ENCODE assay signal across 1 cellular context in the genomic region with DNA sequence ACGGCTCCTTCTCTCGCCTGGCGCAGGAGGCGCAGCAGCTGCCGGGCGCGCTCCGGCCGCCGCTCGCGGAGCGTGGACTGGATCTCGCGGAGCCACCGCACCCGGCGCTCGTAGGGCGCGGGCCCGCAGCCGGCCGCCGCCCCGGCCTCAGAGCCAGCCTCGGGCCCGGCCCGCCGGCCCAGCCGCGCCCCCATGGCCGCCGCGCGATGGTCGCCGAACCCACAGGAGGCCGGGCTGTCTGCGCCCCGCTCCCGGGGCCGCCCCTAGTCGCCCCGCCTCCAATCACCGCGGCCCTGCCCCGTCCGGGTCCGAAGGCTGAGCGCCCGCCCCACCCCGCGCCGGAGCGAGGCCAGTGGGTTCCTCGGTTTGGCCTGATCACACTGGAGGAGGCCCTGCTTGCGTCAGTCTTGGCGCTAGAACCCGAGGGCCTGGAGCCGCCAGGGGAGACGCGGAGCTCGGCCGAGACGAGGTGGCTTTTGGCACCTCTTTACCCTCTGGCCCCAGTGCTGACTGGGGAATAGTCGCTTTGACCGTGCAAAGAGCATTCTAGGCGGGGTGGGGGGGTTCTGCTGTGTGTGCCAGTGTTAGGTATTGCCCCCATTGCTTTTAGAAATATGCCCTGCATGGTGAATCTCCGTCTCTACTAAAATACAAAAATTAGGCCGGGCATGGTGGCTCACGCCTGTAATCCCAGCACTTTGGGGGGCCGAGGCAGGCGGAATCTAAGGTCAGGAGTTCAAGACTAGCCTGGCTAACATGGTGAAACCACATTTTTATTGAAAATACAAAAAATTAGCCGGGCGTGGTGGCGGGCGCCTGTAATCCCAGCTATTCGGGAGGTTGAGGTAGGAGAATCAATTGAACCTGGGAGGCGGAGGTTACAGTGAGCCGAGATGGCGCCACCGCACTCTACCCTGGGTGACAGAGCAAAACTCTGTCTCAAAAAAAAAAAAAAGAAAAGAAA.
TF ChIP-seq lines count a peak whose summit lies in the region.

A gene with protein sequence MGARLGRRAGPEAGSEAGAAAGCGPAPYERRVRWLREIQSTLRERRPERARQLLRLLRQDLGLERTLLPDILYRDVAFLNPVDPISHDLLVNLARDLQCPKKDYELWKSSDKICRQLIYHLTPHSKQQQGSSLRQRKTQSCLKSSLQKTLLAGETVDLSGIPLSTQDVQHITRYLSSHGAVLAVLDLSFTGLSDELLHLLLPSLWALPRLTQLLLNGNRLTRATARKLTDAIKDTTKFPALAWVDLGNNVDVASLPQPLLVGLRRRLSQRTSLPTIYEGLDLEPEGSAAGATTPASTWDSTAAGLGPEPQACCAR (minus strand): TSS at position 228 of the 964 bp plus-strand sequence. CDS start 34 bp downstream, at position 194.

TF ChIP-seq in HepG2, 621 proteins besides CTCF, POLR2A, EP300 and RAD21 (continued from another document and continues in another):
- TF ChIP-seq, protein P1, sequence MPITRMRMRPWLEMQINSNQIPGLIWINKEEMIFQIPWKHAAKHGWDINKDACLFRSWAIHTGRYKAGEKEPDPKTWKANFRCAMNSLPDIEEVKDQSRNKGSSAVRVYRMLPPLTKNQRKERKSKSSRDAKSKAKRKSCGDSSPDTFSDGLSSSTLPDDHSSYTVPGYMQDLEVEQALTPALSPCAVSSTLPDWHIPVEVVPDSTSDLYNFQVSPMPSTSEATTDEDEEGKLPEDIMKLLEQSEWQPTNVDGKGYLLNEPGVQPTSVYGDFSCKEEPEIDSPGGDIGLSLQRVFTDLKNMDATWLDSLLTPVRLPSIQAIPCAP (CRISPR knock-in tag; IDR thresholded peaks at IDR 0.05; ENCODE audit: low read depth) = peak; percentile 82; the same call in 1 of the 2 replicates
- TF ChIP-seq ZNF605 (CRISPR knock-in tag; IDR thresholded peaks at IDR 0.05) (no peak), NFYC (CRISPR knock-in tag; IDR thresholded peaks at IDR 0.05) (peak; percentile 37; the same call in 1 of the 2 replicates), MIER2 (CRISPR knock-in tag; IDR thresholded peaks at IDR 0.05) (no peak), KDM6A (CRISPR knock-in tag; IDR thresholded peaks at IDR 0.05; ENCODE audit: low read depth) (peak; percentile 35; the same call in 1 of the 2 replicates), KLF12 (CRISPR knock-in tag; IDR thresholded peaks at IDR 0.05; ENCODE audit: borderline replicate concordance) (peak; percentile 50; the same call in 1 of the 2 replicates), ATAD3A (CRISPR knock-in tag; IDR thresholded peaks at IDR 0.05) (no peak), ZNF672 (CRISPR knock-in tag; IDR thresholded peaks at IDR 0.05) (no peak), ZNF678 (CRISPR knock-in tag; IDR thresholded peaks at IDR 0.05) (no peak), SOX6 (IDR thresholded peaks at IDR 0.05) (no peak), SOX6 (CRISPR knock-in tag; IDR thresholded peaks at IDR 0.05) (peak; percentile 35), SMAD3 (CRISPR knock-in tag; IDR thresholded peaks at IDR 0.05) (peak; percentile 29; the same call in 1 of the 2 replicates), NKX3-1 (CRISPR knock-in tag; IDR thresholded peaks at IDR 0.05) (0 out of 2 replicates have a peak, but pooled peaks have one; percentile 22), ZMYM4 (CRISPR knock-in tag; IDR thresholded peaks at IDR 0.05) (peak; percentile 47; the same call in 1 of the 2 replicates), PHF20 (CRISPR knock-in tag; IDR thresholded peaks at IDR 0.05) (0 out of 2 replicates have a peak, but pooled peaks have one; percentile 20), NFIB (CRISPR knock-in tag; IDR thresholded peaks at IDR 0.05; ENCODE audit: borderline replicate concordance) (no peak), ZNF260 (CRISPR knock-in tag; IDR thresholded peaks at IDR 0.05; ENCODE audit: borderline replicate concordance, low read depth) (no peak), ZNF577 (CRISPR knock-in tag; IDR thresholded peaks at IDR 0.05; ENCODE audit: borderline replicate concordance, low read depth) (no peak), FOXK1 (CRISPR knock-in tag; IDR thresholded peaks at IDR 0.05; ENCODE audit: borderline replicate concordance, low read depth) (no peak), CBX1 (IDR thresholded peaks at IDR 0.05; ENCODE audit: low read depth) (no peak)
- TF ChIP-seq, protein P2, sequence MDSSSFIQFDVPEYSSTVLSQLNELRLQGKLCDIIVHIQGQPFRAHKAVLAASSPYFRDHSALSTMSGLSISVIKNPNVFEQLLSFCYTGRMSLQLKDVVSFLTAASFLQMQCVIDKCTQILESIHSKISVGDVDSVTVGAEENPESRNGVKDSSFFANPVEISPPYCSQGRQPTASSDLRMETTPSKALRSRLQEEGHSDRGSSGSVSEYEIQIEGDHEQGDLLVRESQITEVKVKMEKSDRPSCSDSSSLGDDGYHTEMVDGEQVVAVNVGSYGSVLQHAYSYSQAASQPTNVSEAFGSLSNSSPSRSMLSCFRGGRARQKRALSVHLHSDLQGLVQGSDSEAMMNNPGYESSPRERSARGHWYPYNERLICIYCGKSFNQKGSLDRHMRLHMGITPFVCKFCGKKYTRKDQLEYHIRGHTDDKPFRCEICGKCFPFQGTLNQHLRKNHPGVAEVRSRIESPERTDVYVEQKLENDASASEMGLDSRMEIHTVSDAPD (CRISPR knock-in tag; IDR thresholded peaks at IDR 0.05) = peak; percentile 87
- TF ChIP-seq, protein P3, sequence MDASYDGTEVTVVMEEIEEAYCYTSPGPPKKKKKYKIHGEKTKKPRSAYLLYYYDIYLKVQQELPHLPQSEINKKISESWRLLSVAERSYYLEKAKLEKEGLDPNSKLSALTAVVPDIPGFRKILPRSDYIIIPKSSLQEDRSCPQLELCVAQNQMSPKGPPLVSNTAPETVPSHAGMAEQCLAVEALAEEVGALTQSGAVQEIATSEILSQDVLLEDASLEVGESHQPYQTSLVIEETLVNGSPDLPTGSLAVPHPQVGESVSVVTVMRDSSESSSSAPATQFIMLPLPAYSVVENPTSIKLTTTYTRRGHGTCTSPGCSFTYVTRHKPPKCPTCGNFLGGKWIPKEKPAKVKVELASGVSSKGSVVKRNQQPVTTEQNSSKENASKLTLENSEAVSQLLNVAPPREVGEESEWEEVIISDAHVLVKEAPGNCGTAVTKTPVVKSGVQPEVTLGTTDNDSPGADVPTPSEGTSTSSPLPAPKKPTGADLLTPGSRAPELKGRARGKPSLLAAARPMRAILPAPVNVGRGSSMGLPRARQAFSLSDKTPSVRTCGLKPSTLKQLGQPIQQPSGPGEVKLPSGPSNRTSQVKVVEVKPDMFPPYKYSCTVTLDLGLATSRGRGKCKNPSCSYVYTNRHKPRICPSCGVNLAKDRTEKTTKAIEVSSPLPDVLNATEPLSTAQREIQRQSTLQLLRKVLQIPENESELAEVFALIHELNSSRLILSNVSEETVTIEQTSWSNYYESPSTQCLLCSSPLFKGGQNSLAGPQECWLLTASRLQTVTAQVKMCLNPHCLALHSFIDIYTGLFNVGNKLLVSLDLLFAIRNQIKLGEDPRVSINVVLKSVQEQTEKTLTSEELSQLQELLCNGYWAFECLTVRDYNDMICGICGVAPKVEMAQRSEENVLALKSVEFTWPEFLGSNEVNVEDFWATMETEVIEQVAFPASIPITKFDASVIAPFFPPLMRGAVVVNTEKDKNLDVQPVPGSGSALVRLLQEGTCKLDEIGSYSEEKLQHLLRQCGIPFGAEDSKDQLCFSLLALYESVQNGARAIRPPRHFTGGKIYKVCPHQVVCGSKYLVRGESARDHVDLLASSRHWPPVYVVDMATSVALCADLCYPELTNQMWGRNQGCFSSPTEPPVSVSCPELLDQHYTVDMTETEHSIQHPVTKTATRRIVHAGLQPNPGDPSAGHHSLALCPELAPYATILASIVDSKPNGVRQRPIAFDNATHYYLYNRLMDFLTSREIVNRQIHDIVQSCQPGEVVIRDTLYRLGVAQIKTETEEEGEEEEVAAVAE (CRISPR knock-in tag; IDR thresholded peaks at IDR 0.05; ENCODE audit: borderline replicate concordance) = no peak
- TF ChIP-seq, protein P4, sequence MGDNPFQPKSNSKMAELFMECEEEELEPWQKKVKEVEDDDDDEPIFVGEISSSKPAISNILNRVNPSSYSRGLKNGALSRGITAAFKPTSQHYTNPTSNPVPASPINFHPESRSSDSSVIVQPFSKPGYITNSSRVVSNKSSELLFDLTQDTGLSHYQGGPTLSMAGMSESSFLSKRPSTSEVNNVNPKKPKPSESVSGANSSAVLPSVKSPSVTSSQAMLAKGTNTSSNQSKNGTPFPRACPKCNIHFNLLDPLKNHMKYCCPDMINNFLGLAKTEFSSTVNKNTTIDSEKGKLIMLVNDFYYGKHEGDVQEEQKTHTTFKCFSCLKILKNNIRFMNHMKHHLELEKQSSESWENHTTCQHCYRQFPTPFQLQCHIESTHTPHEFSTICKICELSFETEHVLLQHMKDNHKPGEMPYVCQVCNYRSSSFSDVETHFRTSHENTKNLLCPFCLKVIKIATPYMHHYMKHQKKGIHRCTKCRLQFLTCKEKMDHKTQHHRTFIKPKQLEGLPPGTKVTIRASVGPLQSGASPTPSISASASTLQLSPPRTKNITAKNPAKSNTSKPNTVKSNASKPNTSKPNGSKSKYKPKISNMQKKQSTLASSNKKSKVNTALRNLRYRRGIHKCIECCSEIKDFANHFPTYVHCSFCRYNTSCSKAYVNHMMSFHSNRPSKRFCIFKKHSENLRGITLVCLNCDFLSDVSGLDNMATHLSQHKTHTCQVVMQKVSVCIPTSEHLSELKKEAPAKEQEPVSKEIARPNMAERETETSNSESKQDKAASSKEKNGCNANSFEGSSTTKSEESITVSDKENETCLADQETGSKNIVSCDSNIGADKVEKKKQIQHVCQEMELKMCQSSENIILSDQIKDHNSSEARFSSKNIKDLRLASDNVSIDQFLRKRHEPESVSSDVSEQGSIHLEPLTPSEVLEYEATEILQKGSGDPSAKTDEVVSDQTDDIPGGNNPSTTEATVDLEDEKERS (CRISPR knock-in tag; IDR thresholded peaks at IDR 0.05) = 0 out of 2 replicates have a peak, but pooled peaks have one; percentile 20
- TF ChIP-seq, protein P5, sequence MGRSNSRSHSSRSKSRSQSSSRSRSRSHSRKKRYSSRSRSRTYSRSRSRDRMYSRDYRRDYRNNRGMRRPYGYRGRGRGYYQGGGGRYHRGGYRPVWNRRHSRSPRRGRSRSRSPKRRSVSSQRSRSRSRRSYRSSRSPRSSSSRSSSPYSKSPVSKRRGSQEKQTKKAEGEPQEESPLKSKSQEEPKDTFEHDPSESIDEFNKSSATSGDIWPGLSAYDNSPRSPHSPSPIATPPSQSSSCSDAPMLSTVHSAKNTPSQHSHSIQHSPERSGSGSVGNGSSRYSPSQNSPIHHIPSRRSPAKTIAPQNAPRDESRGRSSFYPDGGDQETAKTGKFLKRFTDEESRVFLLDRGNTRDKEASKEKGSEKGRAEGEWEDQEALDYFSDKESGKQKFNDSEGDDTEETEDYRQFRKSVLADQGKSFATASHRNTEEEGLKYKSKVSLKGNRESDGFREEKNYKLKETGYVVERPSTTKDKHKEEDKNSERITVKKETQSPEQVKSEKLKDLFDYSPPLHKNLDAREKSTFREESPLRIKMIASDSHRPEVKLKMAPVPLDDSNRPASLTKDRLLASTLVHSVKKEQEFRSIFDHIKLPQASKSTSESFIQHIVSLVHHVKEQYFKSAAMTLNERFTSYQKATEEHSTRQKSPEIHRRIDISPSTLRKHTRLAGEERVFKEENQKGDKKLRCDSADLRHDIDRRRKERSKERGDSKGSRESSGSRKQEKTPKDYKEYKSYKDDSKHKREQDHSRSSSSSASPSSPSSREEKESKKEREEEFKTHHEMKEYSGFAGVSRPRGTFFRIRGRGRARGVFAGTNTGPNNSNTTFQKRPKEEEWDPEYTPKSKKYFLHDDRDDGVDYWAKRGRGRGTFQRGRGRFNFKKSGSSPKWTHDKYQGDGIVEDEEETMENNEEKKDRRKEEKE (IDR thresholded peaks at IDR 0.05) = no peak
- TF ChIP-seq, protein P6, sequence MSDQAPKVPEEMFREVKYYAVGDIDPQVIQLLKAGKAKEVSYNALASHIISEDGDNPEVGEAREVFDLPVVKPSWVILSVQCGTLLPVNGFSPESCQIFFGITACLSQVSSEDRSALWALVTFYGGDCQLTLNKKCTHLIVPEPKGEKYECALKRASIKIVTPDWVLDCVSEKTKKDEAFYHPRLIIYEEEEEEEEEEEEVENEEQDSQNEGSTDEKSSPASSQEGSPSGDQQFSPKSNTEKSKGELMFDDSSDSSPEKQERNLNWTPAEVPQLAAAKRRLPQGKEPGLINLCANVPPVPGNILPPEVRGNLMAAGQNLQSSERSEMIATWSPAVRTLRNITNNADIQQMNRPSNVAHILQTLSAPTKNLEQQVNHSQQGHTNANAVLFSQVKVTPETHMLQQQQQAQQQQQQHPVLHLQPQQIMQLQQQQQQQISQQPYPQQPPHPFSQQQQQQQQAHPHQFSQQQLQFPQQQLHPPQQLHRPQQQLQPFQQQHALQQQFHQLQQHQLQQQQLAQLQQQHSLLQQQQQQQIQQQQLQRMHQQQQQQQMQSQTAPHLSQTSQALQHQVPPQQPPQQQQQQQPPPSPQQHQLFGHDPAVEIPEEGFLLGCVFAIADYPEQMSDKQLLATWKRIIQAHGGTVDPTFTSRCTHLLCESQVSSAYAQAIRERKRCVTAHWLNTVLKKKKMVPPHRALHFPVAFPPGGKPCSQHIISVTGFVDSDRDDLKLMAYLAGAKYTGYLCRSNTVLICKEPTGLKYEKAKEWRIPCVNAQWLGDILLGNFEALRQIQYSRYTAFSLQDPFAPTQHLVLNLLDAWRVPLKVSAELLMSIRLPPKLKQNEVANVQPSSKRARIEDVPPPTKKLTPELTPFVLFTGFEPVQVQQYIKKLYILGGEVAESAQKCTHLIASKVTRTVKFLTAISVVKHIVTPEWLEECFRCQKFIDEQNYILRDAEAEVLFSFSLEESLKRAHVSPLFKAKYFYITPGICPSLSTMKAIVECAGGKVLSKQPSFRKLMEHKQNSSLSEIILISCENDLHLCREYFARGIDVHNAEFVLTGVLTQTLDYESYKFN (CRISPR knock-in tag; conservative IDR thresholded peaks at IDR 0.05) = peak; percentile 81
- TF ChIP-seq, protein P7, sequence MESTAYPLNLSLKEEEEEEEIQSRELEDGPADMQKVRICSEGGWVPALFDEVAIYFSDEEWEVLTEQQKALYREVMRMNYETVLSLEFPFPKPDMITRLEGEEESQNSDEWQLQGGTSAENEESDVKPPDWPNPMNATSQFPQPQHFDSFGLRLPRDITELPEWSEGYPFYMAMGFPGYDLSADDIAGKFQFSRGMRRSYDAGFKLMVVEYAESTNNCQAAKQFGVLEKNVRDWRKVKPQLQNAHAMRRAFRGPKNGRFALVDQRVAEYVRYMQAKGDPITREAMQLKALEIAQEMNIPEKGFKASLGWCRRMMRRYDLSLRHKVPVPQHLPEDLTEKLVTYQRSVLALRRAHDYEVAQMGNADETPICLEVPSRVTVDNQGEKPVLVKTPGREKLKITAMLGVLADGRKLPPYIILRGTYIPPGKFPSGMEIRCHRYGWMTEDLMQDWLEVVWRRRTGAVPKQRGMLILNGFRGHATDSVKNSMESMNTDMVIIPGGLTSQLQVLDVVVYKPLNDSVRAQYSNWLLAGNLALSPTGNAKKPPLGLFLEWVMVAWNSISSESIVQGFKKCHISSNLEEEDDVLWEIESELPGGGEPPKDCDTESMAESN (CRISPR knock-in tag; conservative IDR thresholded peaks at IDR 0.05) = peak; percentile 55; the same call in 1 of the 2 replicates
- TF ChIP-seq, protein P8, sequence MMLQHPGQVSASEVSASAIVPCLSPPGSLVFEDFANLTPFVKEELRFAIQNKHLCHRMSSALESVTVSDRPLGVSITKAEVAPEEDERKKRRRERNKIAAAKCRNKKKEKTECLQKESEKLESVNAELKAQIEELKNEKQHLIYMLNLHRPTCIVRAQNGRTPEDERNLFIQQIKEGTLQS (CRISPR knock-in tag; IDR thresholded peaks at IDR 0.05) = peak; percentile 65; the same call in 1 of the 2 replicates
- TF ChIP-seq, protein P9, sequence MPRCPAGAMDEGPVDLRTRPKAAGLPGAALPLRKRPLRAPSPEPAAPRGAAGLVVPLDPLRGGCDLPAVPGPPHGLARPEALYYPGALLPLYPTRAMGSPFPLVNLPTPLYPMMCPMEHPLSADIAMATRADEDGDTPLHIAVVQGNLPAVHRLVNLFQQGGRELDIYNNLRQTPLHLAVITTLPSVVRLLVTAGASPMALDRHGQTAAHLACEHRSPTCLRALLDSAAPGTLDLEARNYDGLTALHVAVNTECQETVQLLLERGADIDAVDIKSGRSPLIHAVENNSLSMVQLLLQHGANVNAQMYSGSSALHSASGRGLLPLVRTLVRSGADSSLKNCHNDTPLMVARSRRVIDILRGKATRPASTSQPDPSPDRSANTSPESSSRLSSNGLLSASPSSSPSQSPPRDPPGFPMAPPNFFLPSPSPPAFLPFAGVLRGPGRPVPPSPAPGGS (CRISPR knock-in tag; IDR thresholded peaks at IDR 0.05) = no peak; the same call in 1 of the 2 replicates
